ENCODE assay signal across 1 cellular context in the genomic region with DNA sequence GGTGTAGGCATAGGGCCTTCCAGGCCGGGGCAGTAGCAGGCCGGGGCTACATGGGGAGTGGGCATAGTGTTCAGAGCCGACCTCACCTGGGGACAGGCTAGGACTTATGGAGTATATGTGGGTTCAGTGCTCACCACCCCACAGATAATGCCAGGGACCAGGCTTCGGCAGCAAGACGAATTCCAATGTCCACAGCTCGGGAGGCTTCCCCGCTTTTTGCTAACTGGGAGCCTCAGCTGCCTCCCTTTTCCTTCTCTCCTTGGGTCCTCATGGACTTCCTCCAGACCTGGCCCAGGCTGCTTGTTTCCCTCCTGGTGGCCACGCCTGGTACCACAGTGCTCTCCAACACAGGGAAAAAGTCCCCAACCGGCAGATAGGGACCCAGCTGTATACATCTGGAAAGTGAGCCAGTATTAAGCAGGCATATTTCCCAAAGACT.
TF ChIP-seq lines count a peak whose summit lies in the region.

No MANE protein-coding gene starts in this region.

TF ChIP-seq in GM23338, 12 proteins besides CTCF, POLR2A, EP300 and RAD21 (continued from another document):
- TF ChIP-seq, protein P1, sequence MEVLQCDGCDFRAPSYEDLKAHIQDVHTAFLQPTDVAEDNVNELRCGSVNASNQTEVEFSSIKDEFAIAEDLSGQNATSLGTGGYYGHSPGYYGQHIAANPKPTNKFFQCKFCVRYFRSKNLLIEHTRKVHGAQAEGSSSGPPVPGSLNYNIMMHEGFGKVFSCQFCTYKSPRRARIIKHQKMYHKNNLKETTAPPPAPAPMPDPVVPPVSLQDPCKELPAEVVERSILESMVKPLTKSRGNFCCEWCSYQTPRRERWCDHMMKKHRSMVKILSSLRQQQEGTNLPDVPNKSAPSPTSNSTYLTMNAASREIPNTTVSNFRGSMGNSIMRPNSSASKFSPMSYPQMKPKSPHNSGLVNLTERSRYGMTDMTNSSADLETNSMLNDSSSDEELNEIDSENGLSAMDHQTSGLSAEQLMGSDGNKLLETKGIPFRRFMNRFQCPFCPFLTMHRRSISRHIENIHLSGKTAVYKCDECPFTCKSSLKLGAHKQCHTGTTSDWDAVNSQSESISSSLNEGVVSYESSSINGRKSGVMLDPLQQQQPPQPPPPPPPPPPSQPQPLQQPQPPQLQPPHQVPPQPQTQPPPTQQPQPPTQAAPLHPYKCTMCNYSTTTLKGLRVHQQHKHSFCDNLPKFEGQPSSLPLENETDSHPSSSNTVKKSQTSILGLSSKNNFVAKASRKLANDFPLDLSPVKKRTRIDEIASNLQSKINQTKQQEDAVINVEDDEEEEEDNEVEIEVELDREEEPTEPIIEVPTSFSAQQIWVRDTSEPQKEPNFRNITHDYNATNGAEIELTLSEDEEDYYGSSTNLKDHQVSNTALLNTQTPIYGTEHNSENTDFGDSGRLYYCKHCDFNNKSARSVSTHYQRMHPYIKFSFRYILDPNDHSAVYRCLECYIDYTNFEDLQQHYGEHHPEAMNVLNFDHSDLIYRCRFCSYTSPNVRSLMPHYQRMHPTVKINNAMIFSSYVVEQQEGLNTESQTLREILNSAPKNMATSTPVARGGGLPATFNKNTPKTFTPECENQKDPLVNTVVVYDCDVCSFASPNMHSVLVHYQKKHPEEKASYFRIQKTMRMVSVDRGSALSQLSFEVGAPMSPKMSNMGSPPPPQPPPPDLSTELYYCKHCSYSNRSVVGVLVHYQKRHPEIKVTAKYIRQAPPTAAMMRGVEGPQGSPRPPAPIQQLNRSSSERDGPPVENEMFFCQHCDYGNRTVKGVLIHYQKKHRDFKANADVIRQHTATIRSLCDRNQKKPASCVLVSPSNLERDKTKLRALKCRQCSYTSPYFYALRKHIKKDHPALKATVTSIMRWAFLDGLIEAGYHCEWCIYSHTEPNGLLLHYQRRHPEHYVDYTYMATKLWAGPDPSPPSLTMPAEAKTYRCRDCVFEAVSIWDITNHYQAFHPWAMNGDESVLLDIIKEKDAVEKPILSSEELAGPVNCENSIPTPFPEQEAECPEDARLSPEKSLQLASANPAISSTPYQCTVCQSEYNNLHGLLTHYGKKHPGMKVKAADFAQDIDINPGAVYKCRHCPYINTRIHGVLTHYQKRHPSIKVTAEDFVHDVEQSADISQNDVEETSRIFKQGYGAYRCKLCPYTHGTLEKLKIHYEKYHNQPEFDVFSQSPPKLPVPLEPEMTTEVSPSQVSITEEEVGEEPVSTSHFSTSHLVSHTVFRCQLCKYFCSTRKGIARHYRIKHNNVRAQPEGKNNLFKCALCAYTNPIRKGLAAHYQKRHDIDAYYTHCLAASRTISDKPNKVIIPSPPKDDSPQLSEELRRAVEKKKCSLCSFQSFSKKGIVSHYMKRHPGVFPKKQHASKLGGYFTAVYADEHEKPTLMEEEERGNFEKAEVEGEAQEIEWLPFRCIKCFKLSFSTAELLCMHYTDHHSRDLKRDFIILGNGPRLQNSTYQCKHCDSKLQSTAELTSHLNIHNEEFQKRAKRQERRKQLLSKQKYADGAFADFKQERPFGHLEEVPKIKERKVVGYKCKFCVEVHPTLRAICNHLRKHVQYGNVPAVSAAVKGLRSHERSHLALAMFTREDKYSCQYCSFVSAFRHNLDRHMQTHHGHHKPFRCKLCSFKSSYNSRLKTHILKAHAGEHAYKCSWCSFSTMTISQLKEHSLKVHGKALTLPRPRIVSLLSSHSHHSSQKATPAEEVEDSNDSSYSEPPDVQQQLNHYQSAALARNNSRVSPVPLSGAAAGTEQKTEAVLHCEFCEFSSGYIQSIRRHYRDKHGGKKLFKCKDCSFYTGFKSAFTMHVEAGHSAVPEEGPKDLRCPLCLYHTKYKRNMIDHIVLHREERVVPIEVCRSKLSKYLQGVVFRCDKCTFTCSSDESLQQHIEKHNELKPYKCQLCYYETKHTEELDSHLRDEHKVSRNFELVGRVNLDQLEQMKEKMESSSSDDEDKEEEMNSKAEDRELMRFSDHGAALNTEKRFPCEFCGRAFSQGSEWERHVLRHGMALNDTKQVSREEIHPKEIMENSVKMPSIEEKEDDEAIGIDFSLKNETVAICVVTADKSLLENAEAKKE (CRISPR knock-in tag; IDR thresholded peaks at IDR 0.05) = no peak
- TF ChIP-seq EZH2phosphoT487 (IDR thresholded peaks at IDR 0.05; ENCODE audit: unreplicated experiment) = no peak
- TF ChIP-seq CREB1 (CRISPR knock-in tag; IDR thresholded peaks at IDR 0.05; ENCODE audit: low read depth) = no peak
